Comparison of ENCODE assay signal across 12 cellular contexts in the genomic region with DNA sequence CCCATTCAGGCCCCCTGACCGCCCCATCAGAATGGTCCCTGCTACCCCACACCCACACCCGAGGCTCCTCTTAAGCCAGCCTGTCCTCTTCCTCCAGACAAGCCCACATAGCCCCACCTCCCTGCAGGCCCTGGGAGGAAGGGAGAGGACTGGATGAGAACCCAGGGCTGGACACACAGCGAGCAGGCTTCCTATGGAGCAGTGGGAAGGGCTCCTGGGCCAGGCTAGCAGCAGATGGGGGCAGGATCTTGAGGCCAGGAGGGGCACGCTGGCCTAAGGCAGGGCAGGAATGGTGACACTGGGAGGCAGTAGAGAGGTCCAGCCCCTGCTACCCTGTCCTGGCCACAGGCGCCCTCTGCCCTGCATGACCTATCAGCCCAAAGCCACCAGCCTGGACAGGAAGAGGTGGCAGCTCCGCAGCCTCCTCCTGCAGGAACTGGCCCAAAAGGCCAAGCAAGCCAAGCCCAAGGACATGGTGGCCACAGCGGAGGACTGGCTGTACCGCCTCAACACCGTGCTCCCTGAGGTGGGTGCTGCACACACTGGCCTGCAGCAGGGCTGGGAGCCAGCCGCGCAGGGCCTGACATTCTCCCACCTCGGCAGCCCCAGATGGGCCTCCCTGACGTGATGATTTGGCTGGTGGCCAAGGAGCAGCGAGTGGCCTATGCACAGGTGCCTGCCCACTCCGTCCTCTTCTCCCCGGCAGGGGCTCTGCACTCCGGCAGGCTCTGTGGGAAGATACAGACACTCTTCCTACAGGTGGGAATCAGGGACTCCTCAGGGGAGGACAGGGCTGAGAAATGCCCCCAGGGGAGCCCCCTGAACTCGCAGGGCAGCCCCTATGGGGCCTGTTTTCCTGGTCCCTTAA. TPM values are rescaled to one million over a fixed set of nuclear protein-coding genes. Genes with fewer than 3 reads are reported as not detected.
DNase-seq lines count a peak whose midpoint lies in the region; ATAC-seq and TF ChIP-seq lines count a peak whose summit lies in the region.
"Had no signal": no experiment of that assay in that cellular context is flagged by ENCODE, and none has a peak within 500 bp of the region (broad histone marks: within the 10 kb centered on the region; RNA-seq: fewer than 3 reads in every experiment).

No MANE protein-coding gene starts in this region.

- H3K36me3 ChIP-seq in left ventricle myocardium inferior = no peaks in the 10 kb centered on the region
- H3K36me3 ChIP-seq: brain microvascular endothelial cell, gastrocnemius medialis had no signal

- H3K27me3 ChIP-seq in left ventricle myocardium inferior (ENCODE audit: low read depth) = no peaks in the 10 kb centered on the region
- H3K27me3 ChIP-seq: brain microvascular endothelial cell had no signal

- POLR2A ChIA-PET in activated CD4-positive, alpha-beta T cell treated with anti-CD3 and anti-CD28 coated beads, Interleukin-2, amount 10 ng/mL, durations not matched to agents 7 days and 5 days (lab: Charles Lee) = no interaction called here

- DNase-seq in NCI-H2081 (lab: John Stamatoyannopoulos, UW) (peak; percentile 40 to 47), NCI-H2081 treated with DMSO at 0.1 percent for 48 hours (lab: John Stamatoyannopoulos, UW) (no peak), SHP77 treated with DMSO at 0.1 percent for 48 hours (lab: John Stamatoyannopoulos, UW) (peak; percentile 85), left ventricle myocardium inferior (peak; percentile 30), smooth muscle cell of the brain vasculature (ENCODE audit: low read depth, low spot score) (peak; percentile 33), NOMO-1 treated with DMSO at 0.1 percent for 48 hours (lab: John Stamatoyannopoulos, UW; ENCODE audit: unreplicated experiment) (no peak)
- no peak for DNase-seq in activated CD4-positive, alpha-beta T cell treated with anti-CD3 and anti-CD28 coated beads, Interleukin-2, amount 10 ng/mL, durations not matched to agents 7 days and 5 days
- DNase-seq: ACHN; brain microvascular endothelial cell; gastrocnemius medialis; naive thymus-derived CD4-positive, alpha-beta T cell had no signal

- no peak overlapping the region for H3K27ac Mint-ChIP-seq in activated CD4-positive, alpha-beta T cell treated with anti-CD3 and anti-CD28 coated beads, Interleukin-2, amount 10 ng/mL, durations not matched to agents 7 days and 5 days
- H3K27ac Mint-ChIP-seq: naive thymus-derived CD4-positive, alpha-beta T cell had no signal

- CTCF ChIA-PET in activated CD4-positive, alpha-beta T cell treated with anti-CD3 and anti-CD28 coated beads, Interleukin-2, amount 10 ng/mL, durations not matched to agents 7 days and 5 days (lab: Charles Lee) = no interaction called here

- intact Hi-C loops in left ventricle myocardium inferior (cut with micrococcal nuclease) = no loop called here

- H3K27me3 Mint-ChIP-seq in activated CD4-positive, alpha-beta T cell treated with anti-CD3 and anti-CD28 coated beads, Interleukin-2, amount 10 ng/mL, durations not matched to agents 7 days and 5 days = no peaks in the 10 kb centered on the region

- no peak for ATAC-seq in GM21619 (IDR thresholded peaks at IDR 0.05; ENCODE audit: unreplicated experiment)
- ATAC-seq: gastrocnemius medialis; naive thymus-derived CD4-positive, alpha-beta T cell had no signal

- no peaks in the 10 kb centered on the region for H3K9me3 ChIP-seq in left ventricle myocardium inferior (replicated peaks)
- H3K9me3 ChIP-seq: gastrocnemius medialis had no signal

- peak overlapping the region; percentile 25 for H3K4me3 ChIP-seq in left ventricle myocardium inferior
- H3K4me3 ChIP-seq: gastrocnemius medialis had no signal

- H3K36me3 Mint-ChIP-seq in activated CD4-positive, alpha-beta T cell treated with anti-CD3 and anti-CD28 coated beads, Interleukin-2, amount 10 ng/mL, durations not matched to agents 7 days and 5 days (ENCODE audit: low read depth) = no peaks in the 10 kb centered on the region
- H3K36me3 Mint-ChIP-seq: naive thymus-derived CD4-positive, alpha-beta T cell had no signal

- no peak for TF ChIP-seq CTCF in left ventricle myocardium inferior (IDR thresholded peaks at IDR 0.05; ENCODE audit: borderline replicate concordance)

- no peak overlapping the region for H3K27ac ChIP-seq in left ventricle myocardium inferior (replicated peaks)
- H3K27ac ChIP-seq: brain microvascular endothelial cell, gastrocnemius medialis had no signal

- H3K9me3 Mint-ChIP-seq in activated CD4-positive, alpha-beta T cell treated with anti-CD3 and anti-CD28 coated beads, Interleukin-2, amount 10 ng/mL, durations not matched to agents 7 days and 5 days = no peaks in the 10 kb centered on the region
- H3K9me3 Mint-ChIP-seq: naive thymus-derived CD4-positive, alpha-beta T cell had no signal

- no peaks in the 10 kb centered on the region for H3K4me1 Mint-ChIP-seq in activated CD4-positive, alpha-beta T cell treated with anti-CD3 and anti-CD28 coated beads, Interleukin-2, amount 10 ng/mL, durations not matched to agents 7 days and 5 days

- no peak overlapping the region for H3K4me3 Mint-ChIP-seq in activated CD4-positive, alpha-beta T cell treated with anti-CD3 and anti-CD28 coated beads, Interleukin-2, amount 10 ng/mL, durations not matched to agents 7 days and 5 days
- H3K4me3 Mint-ChIP-seq: naive thymus-derived CD4-positive, alpha-beta T cell had no signal

- H3K4me1 ChIP-seq in left ventricle myocardium inferior = peaks cover 13% of the 10 kb centered on the region

RNA-seq across cellular contexts. Expression of gene FER1L5, which starts 43.3 kb away (rescaled TPM):
- 0.05 TPM for total RNA-seq in left ventricle myocardium inferior
- not detected for total RNA-seq in activated CD4-positive, alpha-beta T cell treated with anti-CD3 and anti-CD28 coated beads, Interleukin-2, amount 10 ng/mL, durations not matched to agents 7 days and 5 days
- total RNA-seq: gastrocnemius medialis; naive thymus-derived CD4-positive, alpha-beta T cell had no signal

RNA-seq across cellular contexts. Expression of gene KANSL3, which starts 47.7 kb away (rescaled TPM):
- 31.7 TPM for total RNA-seq in left ventricle myocardium inferior
- total RNA-seq in activated CD4-positive, alpha-beta T cell treated with anti-CD3 and anti-CD28 coated beads, Interleukin-2, amount 10 ng/mL, durations not matched to agents 7 days and 5 days = 10 to 100 TPM; 47.2 to 52.4 TPM

RNA-seq across cellular contexts. Expression of gene LMAN2L, which starts 54.0 kb away (rescaled TPM):
- total RNA-seq in left ventricle myocardium inferior = 27.9 TPM
- total RNA-seq in activated CD4-positive, alpha-beta T cell treated with anti-CD3 and anti-CD28 coated beads, Interleukin-2, amount 10 ng/mL, durations not matched to agents 7 days and 5 days = 1 to 10 TPM; 7.5 to 8.0 TPM

Comparison
In these comparisons a context has a peak if more than half of its experiments do, and no peak if none do; other contexts are left out.
1. DNase-seq: peak in NCI-H2081 (2 of 2), SHP77 treated with DMSO at 0.1 percent for 48 hours (single experiment), left ventricle myocardium inferior (single experiment) and smooth muscle cell of the brain vasculature (single experiment); none in NCI-H2081 treated with DMSO at 0.1 percent for 48 hours (single experiment), NOMO-1 treated with DMSO at 0.1 percent for 48 hours (single experiment) and activated CD4-positive, alpha-beta T cell treated with anti-CD3 and anti-CD28 coated beads, Interleukin-2, amount 10 ng/mL, durations not matched to agents 7 days and 5 days (single experiment).